Comparison of ENCODE assay signal across 9 cellular contexts in genomic region chrX:11100281-11101035, GRCh38. TPM values are rescaled to one million over a fixed set of nuclear protein-coding genes. Genes with fewer than 3 reads are reported as not detected.
DNase-seq lines count a peak whose midpoint lies in the region; TF ChIP-seq lines count a peak whose summit lies in the region.
"Had no signal": no experiment of that assay in that cellular context is flagged by ENCODE, and none has a peak within 500 bp of the region (broad histone marks: within the 10 kb centered on the region; RNA-seq: fewer than 3 reads in every experiment).

No MANE protein-coding gene starts in this region.

- H3K36me3 Mint-ChIP-seq in CD4-positive, alpha-beta memory T cell, result no peaks in the 10 kb centered on the region
- H3K36me3 Mint-ChIP-seq: naive B cell had no signal

- peak; percentile 70 for TF ChIP-seq CTCF in VCaP (conservative IDR thresholded peaks at IDR 0.05)

- H3K9me3 Mint-ChIP-seq in CD4-positive, alpha-beta memory T cell, result peaks cover 0 to 3% (median 0%) of the 10 kb centered on the region in 8 donors

- no peaks in the 10 kb centered on the region for H3K4me1 Mint-ChIP-seq in CD4-positive, alpha-beta memory T cell
- H3K4me1 Mint-ChIP-seq: naive B cell had no signal

- intact Hi-C loops in CD4-positive, alpha-beta memory T cell (cut with micrococcal nuclease), result no loop called here

- H3K27me3 ChIP-seq in Karpas-422 (ENCODE audit: low read length), result no peaks in the 10 kb centered on the region
- no peaks in the 10 kb centered on the region for H3K27me3 ChIP-seq in iPS-18a (ENCODE audit: control insufficient read depth, insufficient read depth, low read length)
- H3K27me3 ChIP-seq in CD4-positive, alpha-beta memory T cell (ENCODE audit: insufficient read depth, low read length), result no peaks in the 10 kb centered on the region

- no peak overlapping the region for H2AFZ ChIP-seq in Karpas-422 (ENCODE audit: low read length)

- no peaks in the 10 kb centered on the region for H3K9me3 ChIP-seq in Karpas-422 (ENCODE audit: low read length)
- H3K9me3 ChIP-seq in iPS-18a (ENCODE audit: control insufficient read depth, low read depth, low read length), result no peaks in the 10 kb centered on the region
- no peaks in the 10 kb centered on the region for H3K9me3 ChIP-seq in CD4-positive, alpha-beta memory T cell (ENCODE audit: control insufficient read depth in 1 of 2, low read length in 2 of 2)

- H3K27me3 Mint-ChIP-seq in CD4-positive, alpha-beta memory T cell, result no peaks in the 10 kb centered on the region
- H3K27me3 Mint-ChIP-seq: naive B cell had no signal

- H3K79me2 ChIP-seq in Karpas-422 (ENCODE audit: low read length), result no peaks in the 10 kb centered on the region

- H3K4me3 ChIP-seq in Karpas-422 (ENCODE audit: low read length) (no peak overlapping the region), iPS-18a (ENCODE audit: low read length) (no peak overlapping the region)
- H3K4me3 ChIP-seq in CD4-positive, alpha-beta memory T cell (ENCODE audit: low read length in 2 of 2), result no peak overlapping the region

- DNase-seq in DMS 273 treated with DMSO at 0.1 percent for 48 hours (lab: John Stamatoyannopoulos, UW), result peak; percentile 20
- peak; percentile 70 for DNase-seq in Karpas-422
- DNase-seq in superior temporal gyrus (ENCODE audit: extremely low spot score), result peak; percentile 64
- no peak for DNase-seq in stimulated activated CD4-positive, alpha-beta T cell treated with anti-CD3 and anti-CD28 coated beads, Interleukin-2, amount 100 ng/mL, for 48 hours
- DNase-seq in CD4-positive, alpha-beta memory T cell, result no peak
- DNase-seq in NK-92 (lab: John Stamatoyannopoulos, UW; ENCODE audit: unreplicated experiment), result no peak
- DNase-seq: naive B cell had no signal

- no peaks in the 10 kb centered on the region for H3K36me3 ChIP-seq in Karpas-422 (ENCODE audit: insufficient read depth, low read length)
- no peaks in the 10 kb centered on the region for H3K36me3 ChIP-seq in iPS-18a (ENCODE audit: control insufficient read depth, low read depth, low read length)
- no peaks in the 10 kb centered on the region for H3K36me3 ChIP-seq in CD4-positive, alpha-beta memory T cell (ENCODE audit: insufficient read depth, low read length)

- CTCF ChIA-PET in CD4-positive, alpha-beta memory T cell (lab: Charles Lee; ENCODE audit: partially characterized antibody), result no interaction called here

- H3K4me1 ChIP-seq in Karpas-422 (ENCODE audit: low read length) (no peaks in the 10 kb centered on the region), iPS-18a (ENCODE audit: control insufficient read depth, low read depth, low read length) (peaks cover 7% of the 10 kb centered on the region)
- H3K4me1 ChIP-seq in CD4-positive, alpha-beta memory T cell (ENCODE audit: insufficient read depth, low read length), result no peaks in the 10 kb centered on the region

- no peak overlapping the region for H3K27ac Mint-ChIP-seq in CD4-positive, alpha-beta memory T cell
- H3K27ac Mint-ChIP-seq: naive B cell had no signal

- POLR2A ChIA-PET in CD4-positive, alpha-beta memory T cell (lab: Charles Lee; ENCODE audit: partially characterized antibody), result no interaction called here

- H4K20me1 ChIP-seq in Karpas-422 (ENCODE audit: insufficient read depth, low read depth, low read length), result no peaks in the 10 kb centered on the region

- no peak overlapping the region for H3K9ac ChIP-seq in Karpas-422 (ENCODE audit: low read length)
- H3K9ac ChIP-seq in iPS-18a (ENCODE audit: low read length), result peak overlapping the region; percentile 10

- H3K4me2 ChIP-seq in Karpas-422 (ENCODE audit: low read depth, low read length, poor library complexity, severe bottlenecking), result no peak overlapping the region

- H3K27ac ChIP-seq in Karpas-422 (ENCODE audit: low read length), result no peak overlapping the region
- peak overlapping the region; percentile 58 for H3K27ac ChIP-seq in VCaP
- no peak overlapping the region for H3K27ac ChIP-seq in iPS-18a (ENCODE audit: low read length)
- H3K27ac ChIP-seq in CD4-positive, alpha-beta memory T cell (ENCODE audit: low read depth, low read length), result no peak overlapping the region

- no peak overlapping the region for H3K4me3 Mint-ChIP-seq in CD4-positive, alpha-beta memory T cell
- H3K4me3 Mint-ChIP-seq: naive B cell had no signal

- H3K9me2 ChIP-seq in Karpas-422 (replicated peaks; ENCODE audit: insufficient read depth, low read length), result no peaks in the 10 kb centered on the region

RNA-seq across cellular contexts. Expression of gene HCCS, which starts 10.7 kb away (rescaled TPM):
- total RNA-seq in Karpas-422 (2014; rRNA removed; shearing (Covaris generic); ENCODE audit: low replicate concordance), result 13.7 and 27.4 TPM in 2 replicates
- total RNA-seq in CD4-positive, alpha-beta memory T cell, result 10 to 100 TPM; 12.8 to 15.2 TPM
- 10 to 100 TPM; 26.8 to 30.4 TPM for polyA plus RNA-seq in CD4-positive, alpha-beta memory T cell

Comparison
In these comparisons a context has a peak if more than half of its experiments do, and no peak if none do; other contexts are left out.
1. DNase-seq: peak in DMS 273 treated with DMSO at 0.1 percent for 48 hours (single experiment), Karpas-422 (single experiment) and superior temporal gyrus (single experiment); none in stimulated activated CD4-positive, alpha-beta T cell treated with anti-CD3 and anti-CD28 coated beads, Interleukin-2, amount 100 ng/mL, for 48 hours (0 of 2), CD4-positive, alpha-beta memory T cell (0 of 5) and NK-92 (single experiment).